1 cellular context compared by ENCODE assay signal in the genomic region with DNA sequence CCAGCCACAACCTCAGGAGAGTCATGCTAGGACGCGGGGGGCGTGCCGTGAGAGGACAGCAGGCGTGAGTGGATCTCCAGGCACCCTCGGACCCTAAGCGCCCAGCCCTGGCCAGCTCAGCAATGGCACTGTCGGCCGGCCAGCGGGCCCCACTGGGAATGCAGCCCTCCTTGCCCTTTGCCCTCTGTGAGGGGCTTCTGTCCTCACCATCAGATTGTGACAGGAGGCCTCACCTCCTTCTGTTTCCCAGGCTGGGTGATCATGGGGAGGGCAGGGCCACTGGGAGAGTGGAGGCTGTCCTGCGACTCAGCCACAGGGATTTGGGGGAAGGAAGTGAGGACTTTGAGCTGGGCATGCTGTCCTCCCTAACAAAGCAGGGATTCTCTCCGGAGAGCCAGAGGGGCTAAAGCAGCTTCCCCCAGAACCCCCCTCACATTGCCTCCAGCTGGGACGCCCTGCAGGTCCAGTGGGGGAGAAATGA.
TF ChIP-seq lines count a peak whose summit lies in the region.

No MANE protein-coding gene starts in this region.

TF ChIP-seq in SK-N-SH, 30 proteins besides CTCF, POLR2A, EP300 and RAD21 (continued from another document):
- TF ChIP-seq, protein P1, sequence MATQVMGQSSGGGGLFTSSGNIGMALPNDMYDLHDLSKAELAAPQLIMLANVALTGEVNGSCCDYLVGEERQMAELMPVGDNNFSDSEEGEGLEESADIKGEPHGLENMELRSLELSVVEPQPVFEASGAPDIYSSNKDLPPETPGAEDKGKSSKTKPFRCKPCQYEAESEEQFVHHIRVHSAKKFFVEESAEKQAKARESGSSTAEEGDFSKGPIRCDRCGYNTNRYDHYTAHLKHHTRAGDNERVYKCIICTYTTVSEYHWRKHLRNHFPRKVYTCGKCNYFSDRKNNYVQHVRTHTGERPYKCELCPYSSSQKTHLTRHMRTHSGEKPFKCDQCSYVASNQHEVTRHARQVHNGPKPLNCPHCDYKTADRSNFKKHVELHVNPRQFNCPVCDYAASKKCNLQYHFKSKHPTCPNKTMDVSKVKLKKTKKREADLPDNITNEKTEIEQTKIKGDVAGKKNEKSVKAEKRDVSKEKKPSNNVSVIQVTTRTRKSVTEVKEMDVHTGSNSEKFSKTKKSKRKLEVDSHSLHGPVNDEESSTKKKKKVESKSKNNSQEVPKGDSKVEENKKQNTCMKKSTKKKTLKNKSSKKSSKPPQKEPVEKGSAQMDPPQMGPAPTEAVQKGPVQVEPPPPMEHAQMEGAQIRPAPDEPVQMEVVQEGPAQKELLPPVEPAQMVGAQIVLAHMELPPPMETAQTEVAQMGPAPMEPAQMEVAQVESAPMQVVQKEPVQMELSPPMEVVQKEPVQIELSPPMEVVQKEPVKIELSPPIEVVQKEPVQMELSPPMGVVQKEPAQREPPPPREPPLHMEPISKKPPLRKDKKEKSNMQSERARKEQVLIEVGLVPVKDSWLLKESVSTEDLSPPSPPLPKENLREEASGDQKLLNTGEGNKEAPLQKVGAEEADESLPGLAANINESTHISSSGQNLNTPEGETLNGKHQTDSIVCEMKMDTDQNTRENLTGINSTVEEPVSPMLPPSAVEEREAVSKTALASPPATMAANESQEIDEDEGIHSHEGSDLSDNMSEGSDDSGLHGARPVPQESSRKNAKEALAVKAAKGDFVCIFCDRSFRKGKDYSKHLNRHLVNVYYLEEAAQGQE (IDR thresholded peaks at IDR 0.05; ENCODE audit: low read depth, low read length) = no peak
TF ChIP-seq in SK-N-SH: peak in this region for 0.
